Comparison of ENCODE assay signal across 8 cellular contexts in the genomic region with DNA sequence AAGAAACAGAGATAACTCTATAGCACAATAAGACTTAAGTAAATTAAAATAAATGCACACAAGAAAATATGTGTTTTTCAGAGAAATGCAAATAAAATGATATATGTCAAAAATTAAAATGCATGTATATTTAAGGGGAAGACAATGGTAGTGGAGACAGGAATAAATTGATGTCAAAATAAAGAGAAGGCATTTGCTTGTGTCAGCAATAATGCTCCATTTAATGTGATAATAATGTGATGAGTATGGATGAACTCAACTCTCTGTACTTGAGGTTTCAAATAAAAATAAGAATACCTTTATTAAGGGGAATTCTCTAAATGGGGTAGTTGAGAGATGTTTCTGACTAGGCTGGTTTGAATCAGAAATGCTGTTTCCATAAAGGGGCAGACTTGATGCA.
"Had no signal": no experiment of that assay in that cellular context is flagged by ENCODE, and none has a peak within 500 bp of the region (broad histone marks: within the 10 kb centered on the region; RNA-seq: fewer than 3 reads in every experiment).

No MANE protein-coding gene starts in this region.

- H3K36me3 ChIP-seq: HAP-1 had no signal

- H3K27ac ChIP-seq: GM23248, HL-60 had no signal

- H3K9me3 ChIP-seq: HAP-1 had no signal

- H2AFZ ChIP-seq: GM23248 had no signal

- H3K9ac ChIP-seq: GM23248 had no signal

- H3K4me3 ChIP-seq: GM23248, HAP-1 had no signal

- DNase-seq: GM23248, GOT3, H7, HFFc6, KG1 had no signal

- ATAC-seq: HCT116 had no signal

- H3K4me1 ChIP-seq: HAP-1 had no signal
